ENCODE assay signal across 8 cellular contexts in genomic region chr16:84649511-84649861, GRCh38. TPM values are rescaled to one million over a fixed set of nuclear protein-coding genes. Genes with fewer than 3 reads are reported as not detected.
DNase-seq lines count a peak whose midpoint lies in the region; ATAC-seq and TF ChIP-seq lines count a peak whose summit lies in the region.

No MANE protein-coding gene starts in this region.

- H3K27me3 Mint-ChIP-seq in activated CD4-positive, alpha-beta T cell treated with anti-CD3 and anti-CD28 coated beads for 36 hours, result no peaks in the 10 kb centered on the region

- H3K36me3 Mint-ChIP-seq in activated CD4-positive, alpha-beta T cell treated with anti-CD3 and anti-CD28 coated beads for 36 hours (ENCODE audit: low read depth), result peaks cover 30% of the 10 kb centered on the region

- H3K9me3 ChIP-seq in lower lobe of right lung, result no peaks in the 10 kb centered on the region
- H3K9me3 ChIP-seq in thoracic aorta, result no peaks in the 10 kb centered on the region

- H3K4me1 Mint-ChIP-seq in activated CD4-positive, alpha-beta T cell treated with anti-CD3 and anti-CD28 coated beads for 36 hours, result peaks cover 54% of the 10 kb centered on the region

- H3K4me3 Mint-ChIP-seq in activated CD4-positive, alpha-beta T cell treated with anti-CD3 and anti-CD28 coated beads for 36 hours, result peak overlapping the region; percentile 75

- no peak for ATAC-seq in activated CD4-positive, alpha-beta T cell treated with anti-CD3 and anti-CD28 coated beads for 36 hours
- no peak for ATAC-seq in lower lobe of right lung
- no peak for ATAC-seq in thoracic aorta (ENCODE audit: insufficient number of reproducible peaks, low FRiP score, low read depth)
- ATAC-seq in HG03520 (IDR thresholded peaks at IDR 0.05; ENCODE audit: unreplicated experiment), result no peak

- H3K27ac Mint-ChIP-seq in activated CD4-positive, alpha-beta T cell treated with anti-CD3 and anti-CD28 coated beads for 36 hours, result peak overlapping the region; percentile 71

- in situ Hi-C loops in brain microvascular endothelial cell (cut with HindIII; ENCODE audit: low pct_ligation_motif_present, low sequenced_read_pairs), result no loop called here

- intact Hi-C loops in activated CD4-positive, alpha-beta T cell treated with anti-CD3 and anti-CD28 coated beads for 36 hours (cut with DNase I, micrococcal nuclease), result loop anchor here in 1 of 2 experiments (2.0 kb wide), 1 partner anchor 31 kb away; the partner anchor contains the start of gene COTL1
- intact Hi-C loops in lower lobe of right lung (cut with DNase I), result no loop called here

- H3K4me3 ChIP-seq in brain microvascular endothelial cell (ENCODE audit: low read depth, low read length), result peak overlapping the region; percentile 64
- peak overlapping the region; percentile 79 for H3K4me3 ChIP-seq in lower lobe of right lung
- peak overlapping the region; percentile 86 for H3K4me3 ChIP-seq in thoracic aorta

- no peak overlapping the region for H3K27ac ChIP-seq in brain microvascular endothelial cell
- H3K27ac ChIP-seq in lower lobe of right lung, result peak overlapping the region; percentile 83
- peak overlapping the region; percentile 72 to 75 for H3K27ac ChIP-seq in thoracic aorta

- POLR2A ChIA-PET in activated CD4-positive, alpha-beta T cell treated with anti-CD3 and anti-CD28 coated beads for 36 hours (lab: Charles Lee), result interaction anchor here (0.6 kb wide), 1 partner anchor 71 kb away, joined by 3 read pairs; no protein-coding TSS in a partner anchor

- H3K36me3 ChIP-seq in brain microvascular endothelial cell (replicated peaks) (peaks cover 5% of the 10 kb centered on the region), lower lobe of right lung (peaks cover 39% of the 10 kb centered on the region), thoracic aorta (peaks cover 10% of the 10 kb centered on the region)

- CTCF ChIA-PET in activated CD4-positive, alpha-beta T cell treated with anti-CD3 and anti-CD28 coated beads for 36 hours (lab: Charles Lee), result interaction anchor here (1.1 to 3.1 kb wide), 2 partner anchors 76 to 87 kb away, joined by 4 to 7 read pairs; no protein-coding TSS in a partner anchor

- no peak for DNase-seq in activated CD4-positive, alpha-beta T cell treated with anti-CD3 and anti-CD28 coated beads for 36 hours
- DNase-seq in activated CD4-positive, alpha-beta T cell treated with anti-CD3 and anti-CD28 coated beads for 4 hours, result no peak
- DNase-seq in brain microvascular endothelial cell, result no peak
- no peak for DNase-seq in lower lobe of right lung
- DNase-seq in thoracic aorta (ENCODE audit: low spot score), result no peak
- DNase-seq in stimulated activated CD4-positive, alpha-beta T cell treated with anti-CD3 and anti-CD28 coated beads, Interleukin-15, amount 100 ng/mL, for 24 hours, result no peak
- no peak for DNase-seq in SW 1271 (lab: John Stamatoyannopoulos, UW)

- no peak for TF ChIP-seq CTCF in brain microvascular endothelial cell (IDR thresholded peaks at IDR 0.05; ENCODE audit: low read depth, low read length, missing control alignments)
- no peak for TF ChIP-seq CTCF in lower lobe of right lung (IDR thresholded peaks at IDR 0.05)
- TF ChIP-seq CTCF in thoracic aorta (IDR thresholded peaks at IDR 0.05), result no peak

- H3K4me1 ChIP-seq in lower lobe of right lung (peaks cover 9% of the 10 kb centered on the region), thoracic aorta (ENCODE audit: control insufficient read depth in 1 of 2, low read depth in 2 of 2) (peaks cover 0 to 21% of the 10 kb centered on the region in 2 donors)

- no peaks in the 10 kb centered on the region for H3K9me3 Mint-ChIP-seq in activated CD4-positive, alpha-beta T cell treated with anti-CD3 and anti-CD28 coated beads for 36 hours (ENCODE audit: low read depth)

- H3K27me3 ChIP-seq in brain microvascular endothelial cell (replicated peaks), result no peaks in the 10 kb centered on the region
- H3K27me3 ChIP-seq in lower lobe of right lung (ENCODE audit: low read depth), result no peaks in the 10 kb centered on the region
- H3K27me3 ChIP-seq in thoracic aorta (replicated peaks; ENCODE audit: insufficient read depth), result no peaks in the 10 kb centered on the region

RNA-seq across cellular contexts. Expression of gene KLHL36, which starts 1.2 kb away (rescaled TPM):
- total RNA-seq in activated CD4-positive, alpha-beta T cell treated with anti-CD3 and anti-CD28 coated beads for 36 hours, result 10 to 100 TPM; 31.1 to 43.2 TPM
- 53.0 TPM for total RNA-seq in lower lobe of right lung
- 10 to 100 TPM; 63.9 to 79.7 TPM for total RNA-seq in thoracic aorta

RNA-seq across cellular contexts. Expression of gene COTL1, which starts 31.6 kb away (rescaled TPM):
- total RNA-seq in activated CD4-positive, alpha-beta T cell treated with anti-CD3 and anti-CD28 coated beads for 36 hours, result 100 to 1,000 TPM; 353 to 384 TPM
- total RNA-seq in lower lobe of right lung, result 221 TPM
- total RNA-seq in thoracic aorta, result 10 to 100 TPM; 32.0 to 46.8 TPM

RNA-seq across cellular contexts. Expression of gene USP10, which starts 50.3 kb away (rescaled TPM):
- total RNA-seq in activated CD4-positive, alpha-beta T cell treated with anti-CD3 and anti-CD28 coated beads for 36 hours, result 100 to 1,000 TPM; 117 to 133 TPM
- 62.7 TPM for total RNA-seq in lower lobe of right lung
- 10 to 100 TPM; 36.7 to 85.2 TPM for total RNA-seq in thoracic aorta
